Comparison of ENCODE assay signal across 2 cellular contexts in the genomic region with DNA sequence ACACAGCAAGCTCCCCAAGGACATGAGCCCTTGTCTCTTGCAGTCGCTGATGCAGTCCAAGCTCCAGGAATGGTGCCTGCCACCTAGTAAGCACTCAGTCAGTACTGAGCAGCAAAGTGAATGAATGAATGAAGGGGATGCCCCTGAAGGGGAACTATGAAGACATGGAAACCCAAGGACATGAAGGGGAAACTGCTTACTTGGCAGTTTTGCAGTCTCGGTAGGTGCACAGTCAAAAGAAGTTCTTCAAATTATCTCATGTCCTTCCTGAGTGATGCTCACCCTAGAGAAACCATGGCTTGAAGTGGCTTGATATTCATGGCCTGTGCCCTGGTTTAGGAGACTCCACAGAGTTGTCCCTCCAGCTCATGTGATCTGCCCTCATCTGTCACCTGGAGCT.
TF ChIP-seq lines count a peak whose summit lies in the region.

No MANE protein-coding gene starts in this region.

TF ChIP-seq in IMR-90, 13 proteins besides CTCF, POLR2A, EP300 and RAD21:
- TF ChIP-seq NFE2L2 (IDR thresholded peaks at IDR 0.05; ENCODE audit: low read depth, low read length) (no peak), MAFK (IDR thresholded peaks at IDR 0.05; ENCODE audit: low read depth, low read length) (peak; percentile 96), MXI1 (IDR thresholded peaks at IDR 0.05; ENCODE audit: borderline replicate concordance, low read depth, low read length) (no peak), RFX5 (IDR thresholded peaks at IDR 0.05; ENCODE audit: low read depth, low read length) (no peak)
- TF ChIP-seq, protein P1, sequence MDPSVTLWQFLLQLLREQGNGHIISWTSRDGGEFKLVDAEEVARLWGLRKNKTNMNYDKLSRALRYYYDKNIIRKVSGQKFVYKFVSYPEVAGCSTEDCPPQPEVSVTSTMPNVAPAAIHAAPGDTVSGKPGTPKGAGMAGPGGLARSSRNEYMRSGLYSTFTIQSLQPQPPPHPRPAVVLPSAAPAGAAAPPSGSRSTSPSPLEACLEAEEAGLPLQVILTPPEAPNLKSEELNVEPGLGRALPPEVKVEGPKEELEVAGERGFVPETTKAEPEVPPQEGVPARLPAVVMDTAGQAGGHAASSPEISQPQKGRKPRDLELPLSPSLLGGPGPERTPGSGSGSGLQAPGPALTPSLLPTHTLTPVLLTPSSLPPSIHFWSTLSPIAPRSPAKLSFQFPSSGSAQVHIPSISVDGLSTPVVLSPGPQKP (IDR thresholded peaks at IDR 0.05; ENCODE audit: borderline replicate concordance, low read depth, low read length), result no peak

TF ChIP-seq in H1, 55 proteins besides CTCF, POLR2A, EP300 and RAD21:
- TF ChIP-seq POU5F1 (IDR thresholded peaks at IDR 0.05; ENCODE audit: low read depth, low read length) (no peak), MAFK (IDR thresholded peaks at IDR 0.05; ENCODE audit: low read depth, low read length) (peak; percentile 88), SRF (IDR thresholded peaks at IDR 0.05; ENCODE audit: low read depth, low read length) (no peak)
